8 cellular contexts compared by ENCODE assay signal in genomic region chr1:171741872-171742576, GRCh38. TPM values are rescaled to one million over a fixed set of nuclear protein-coding genes. Genes with fewer than 3 reads are reported as not detected.
A peak's percentile ranks its signal among the peaks of the same experiment; 100 is the strongest.
DNase-seq lines count a peak whose midpoint lies in the region; ATAC-seq and TF ChIP-seq lines count a peak whose summit lies in the region.

Gene VAMP4, minus strand, starts transcription at chr1:171742065. Its CDS starts 3,651 bp downstream, at chr1:171738414.

- no TSS peak for BruUV-seq in OCI-LY7 (replicated peaks; lab: Mats Ljungman, UMichigan)

- peak within 1 kb of the TSS; percentile 88 for H3K4me2 ChIP-seq in OCI-LY7 (ENCODE audit: low read length)

- CTCF ChIA-PET in OCI-LY7 (lab: Charles Lee; ENCODE audit: unreplicated experiment) = interaction anchor here (0.6 kb wide), 1 partner anchor 39 kb away, joined by 3 read pairs; no protein-coding TSS in a partner anchor

- DNase-seq in DMS 273 treated with DMSO at 0.1 percent for 48 hours (lab: John Stamatoyannopoulos, UW) = peak; percentile 73
- DNase-seq in OCI-LY7 (ENCODE audit: low spot score) = peak; percentile 90
- DNase-seq in activated T-cell treated with anti-CD3 and anti-CD28 coated beads for 4 hours = peak; percentile 79
- DNase-seq in epidermal melanocyte (ENCODE audit: insufficient read length, low spot score) = peak; percentile 45
- peak; percentile 80 to 81 for DNase-seq in stimulated activated CD8-positive, alpha-beta memory T cell treated with anti-CD3 and anti-CD28 coated beads, Interleukin-2, amount 100 ng/mL, for 48 hours (ENCODE audit: low read depth in 2 of 2)

- no peaks in the 10 kb centered on the region for H3K9me2 ChIP-seq in OCI-LY7 (ENCODE audit: insufficient read depth, low read length)

- no peaks in the 10 kb centered on the region for H3K9me3 ChIP-seq in HUES64 (ENCODE audit: insufficient read depth, low read depth, low read length)
- H3K9me3 ChIP-seq in OCI-LY7 (ENCODE audit: low read length) = no peaks in the 10 kb centered on the region
- H3K9me3 ChIP-seq in mononuclear cell (ENCODE audit: low read depth, low read length) = no peaks in the 10 kb centered on the region

- H3K4me3 ChIP-seq in HUES64 (ENCODE audit: low read length) (peak within 1 kb of the TSS; percentile 98), OCI-LY7 (ENCODE audit: low read depth, low read length, poor library complexity, severe bottlenecking) (peak within 1 kb of the TSS; percentile 85), mononuclear cell (ENCODE audit: low read length) (peak within 1 kb of the TSS; percentile 84)

- H4K20me1 ChIP-seq in OCI-LY7 (ENCODE audit: insufficient read depth, low read length) = no peaks in the 10 kb centered on the region

- no peak for TF ChIP-seq CTCF in OCI-LY7 (conservative IDR thresholded peaks at IDR 0.05; ENCODE audit: low read length)

- H3K27me3 ChIP-seq in HUES64 (ENCODE audit: insufficient read depth, low read length) (no peaks in the 10 kb centered on the region), mononuclear cell (ENCODE audit: insufficient read depth, low read length) (no peaks in the 10 kb centered on the region)

- peak within 1 kb of the TSS; percentile 84 for H2AFZ ChIP-seq in OCI-LY7 (ENCODE audit: low read length)

- H3K79me2 ChIP-seq in OCI-LY7 (ENCODE audit: insufficient read depth, low read depth, low read length) = peaks cover 12% of the 10 kb centered on the region; the same call in 1 of the 2 replicates

- WGBS in HUES64 = under 1% methylated on average over 55 of the region's 57 CpGs

- peak within 1 kb of the TSS; percentile 84 for H3K27ac ChIP-seq in HUES64 (ENCODE audit: low read depth, low read length)
- H3K27ac ChIP-seq in OCI-LY7 (ENCODE audit: low read depth, low read length, poor library complexity, severe bottlenecking) = peak within 1 kb of the TSS; percentile 66

- intact Hi-C loops in OCI-LY7 (cut with micrococcal nuclease; ENCODE audit: unreplicated experiment) = loop anchor here (1.0 to 5.0 kb wide), 4 partner anchors 39 to 790 kb away; partner anchors contain the start of genes METTL13, PRRC2C and SUCO

- peak within 1 kb of the TSS; percentile 92 for H3K9ac ChIP-seq in HUES64 (ENCODE audit: low read depth, low read length)

- POLR2A ChIA-PET in OCI-LY7 (lab: Charles Lee) = interaction anchor here (0.9 to 4.4 kb wide), 10 partner anchors 9 to 640 kb away, joined by 3 to 53 read pairs (median 3); partner anchors contain the start of genes DNM3 and METTL13

- H3K4me1 ChIP-seq in HUES64 (ENCODE audit: insufficient read depth, low read length) (peaks cover 23% of the 10 kb centered on the region), OCI-LY7 (ENCODE audit: insufficient read depth, low read length, poor library complexity, severe bottlenecking) (peaks cover 30% of the 10 kb centered on the region), mononuclear cell (ENCODE audit: insufficient read depth, low read length) (peaks cover 53% of the 10 kb centered on the region)

- ATAC-seq in GM21515 (IDR thresholded peaks at IDR 0.05; ENCODE audit: unreplicated experiment) = peak; percentile 92

- H3K36me3 ChIP-seq in HUES64 (ENCODE audit: insufficient read depth, low read length) (peaks cover 6% of the 10 kb centered on the region; the same call in 1 of the 2 replicates), OCI-LY7 (ENCODE audit: insufficient read depth, low read length) (peaks cover 1% of the 10 kb centered on the region)

RNA-seq across cellular contexts. Expression of gene VAMP4, which starts in this region (rescaled TPM):
- polyA plus RNA-seq in HUES64 (2013, experiment 1 of 2) = 4.5 TPM
- polyA plus RNA-seq in HUES64 (2013, experiment 2 of 2) = 6.4 TPM
- 3.2 and 3.4 TPM in 2 replicates for total RNA-seq in OCI-LY7 (2014; rRNA removed; shearing (Covaris generic))
- total RNA-seq in OCI-LY7 (2022) (7.7 and 14.2 TPM in 2 replicates), mononuclear cell (13.5 TPM)

Comparison
In these comparisons a context has a peak if more than half of its experiments do, and no peak if none do; other contexts are left out.
1. Peak in every context shown above with its lines: DNase-seq, ATAC-seq, H3K4me3 ChIP-seq and H3K27ac ChIP-seq.